Comparison of ENCODE assay signal across 8 cellular contexts in genomic region chr11:25734592-25735211, GRCh38.
DNase-seq lines count a peak whose midpoint lies in the region; ATAC-seq and TF ChIP-seq lines count a peak whose summit lies in the region.

No MANE protein-coding gene starts in this region.

- no peaks in the 10 kb centered on the region for H3K9me3 ChIP-seq in RWPE2 (ENCODE audit: severe bottlenecking)

- no peaks in the 10 kb centered on the region for H3K27me3 Mint-ChIP-seq in immature natural killer cell (ENCODE audit: low read depth in 3 of 3)

- H3K36me3 ChIP-seq in RWPE2 (ENCODE audit: low read depth): no peaks in the 10 kb centered on the region

- TF ChIP-seq CTCF in RWPE2 (IDR thresholded peaks at IDR 0.05; ENCODE audit: poor library complexity, severe bottlenecking) (peak; percentile 61), fibroblast of the aortic adventitia (IDR thresholded peaks at IDR 0.05; ENCODE audit: insufficient read depth, low read length) (peak; percentile 33)

- H3K9me3 Mint-ChIP-seq in immature natural killer cell: peaks cover 0 to 25% (median 6%) of the 10 kb centered on the region in 6 donors

- H3K4me1 ChIP-seq in RWPE2 (ENCODE audit: insufficient read depth, poor library complexity, severe bottlenecking): no peaks in the 10 kb centered on the region

- H3K4me1 Mint-ChIP-seq in immature natural killer cell: no peaks in the 10 kb centered on the region

- DNase-seq in NOMO-1 treated with DMSO at 0.1 percent for 48 hours (lab: John Stamatoyannopoulos, UW; ENCODE audit: unreplicated experiment): peak; percentile 25
- no peak for DNase-seq in NOMO-1 treated with dmso at 0.1 percent for 144 hours (lab: John Stamatoyannopoulos, UW; ENCODE audit: unreplicated experiment)
- no peak for DNase-seq in RWPE2 (ENCODE audit: low spot score)
- DNase-seq in fibroblast of the aortic adventitia (ENCODE audit: low read depth): peak; percentile 47
- DNase-seq in skeletal muscle cell (ENCODE audit: low read depth): peak; percentile 7
- DNase-seq in immature natural killer cell: no peak
- DNase-seq in stimulated activated CD4-positive, alpha-beta T cell treated with anti-CD3 and anti-CD28 coated beads, Interleukin-4, amount 100 ng/mL, for 1 hour: no peak

- no peaks in the 10 kb centered on the region for H3K27me3 ChIP-seq in RWPE2 (ENCODE audit: insufficient read depth, poor library complexity, severe bottlenecking)

- H3K27ac ChIP-seq in RWPE2 (ENCODE audit: poor library complexity, severe bottlenecking): no peak overlapping the region

- H3K27ac Mint-ChIP-seq in immature natural killer cell: no peak overlapping the region

- ATAC-seq in RWPE2 (ENCODE audit: low read depth) (peak; percentile 63; the same call in 2 of the 3 replicates), HG03378 (IDR thresholded peaks at IDR 0.05; ENCODE audit: unreplicated experiment) (no peak)

- H3K4me3 ChIP-seq in RWPE2 (ENCODE audit: severe bottlenecking): no peak overlapping the region
- H3K4me3 ChIP-seq in fibroblast of the aortic adventitia (ENCODE audit: low read depth, low read length): no peak overlapping the region
- H3K4me3 ChIP-seq in skeletal muscle cell (ENCODE audit: low read depth, low read length): no peak overlapping the region

- H3K36me3 Mint-ChIP-seq in immature natural killer cell: no peaks in the 10 kb centered on the region

- no peak overlapping the region for H3K4me3 Mint-ChIP-seq in immature natural killer cell

Comparison
In these comparisons a context has a peak if more than half of its experiments do, and no peak if none do; other contexts are left out.
1. DNase-seq: peak in NOMO-1 treated with DMSO at 0.1 percent for 48 hours (single experiment), fibroblast of the aortic adventitia (single experiment) and skeletal muscle cell (single experiment); none in NOMO-1 treated with dmso at 0.1 percent for 144 hours (single experiment), RWPE2 (single experiment), immature natural killer cell (0 of 3) and stimulated activated CD4-positive, alpha-beta T cell treated with anti-CD3 and anti-CD28 coated beads, Interleukin-4, amount 100 ng/mL, for 1 hour (single experiment).